Comparison of ENCODE assay signal across 9 cellular contexts in the genomic region with DNA sequence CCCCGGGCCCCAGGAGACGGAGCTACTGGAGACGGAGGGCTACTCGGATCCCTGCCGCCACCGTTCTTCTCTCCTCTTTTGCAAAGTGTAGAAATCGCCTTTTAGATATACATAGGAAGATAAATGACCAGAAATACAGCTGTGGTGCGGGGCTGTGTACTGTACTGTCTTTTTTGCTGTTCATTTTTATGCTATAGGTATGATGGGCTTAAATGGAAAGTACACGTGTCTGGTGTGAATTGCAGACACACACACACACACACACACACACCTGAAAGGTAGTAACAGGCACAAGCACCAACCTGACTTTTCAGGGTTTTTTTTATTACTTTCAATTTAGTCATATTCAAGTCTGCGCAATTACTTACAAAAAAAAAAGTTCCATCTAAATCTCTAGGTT. TPM values are rescaled to one million over a fixed set of nuclear protein-coding genes. Genes with fewer than 3 reads are reported as not detected.
DNase-seq lines count a peak whose midpoint lies in the region; ATAC-seq and TF ChIP-seq lines count a peak whose summit lies in the region.
"Had no signal": no experiment of that assay in that cellular context is flagged by ENCODE, and none has a peak within 500 bp of the region (broad histone marks: within the 10 kb centered on the region; RNA-seq: fewer than 3 reads in every experiment).

No MANE protein-coding gene starts in this region.

- H3K9me3 Mint-ChIP-seq in endothelial cell (ENCODE audit: unreplicated experiment) (no peaks in the 10 kb centered on the region), nephron (peaks cover 3% of the 10 kb centered on the region)

- H3K27me3 ChIP-seq in AG04450 (ENCODE audit: control insufficient read depth, insufficient read depth, low read length): peaks cover 36% of the 10 kb centered on the region

- H3K36me3 Mint-ChIP-seq in endothelial cell (ENCODE audit: low read depth, unreplicated experiment) (peaks cover 4% of the 10 kb centered on the region), nephron (ENCODE audit: low read depth) (no peaks in the 10 kb centered on the region)

- H3K4me3 ChIP-seq in AG04450 (ENCODE audit: low read depth, low read length): peak overlapping the region; percentile 54; the same call in 1 of the 2 replicates

- H3K4me3 Mint-ChIP-seq in endothelial cell (ENCODE audit: unreplicated experiment) (peak overlapping the region; percentile 99), nephron (peak overlapping the region; percentile 88 to 94 (median 92))

- no peak overlapping the region for H3K27ac Mint-ChIP-seq in endothelial cell (ENCODE audit: unreplicated experiment)
- no peak overlapping the region for H3K27ac Mint-ChIP-seq in nephron

- DNase-seq in AG04450 (ENCODE audit: low read depth, low spot score) (no peak), LoVo (ENCODE audit: low spot score) (peak; percentile 9), endothelial cell (ENCODE audit: low spot score) (no peak), DMS153 treated with DMSO at 0.1 percent for 48 hours (lab: John Stamatoyannopoulos, UW; ENCODE audit: unreplicated experiment) (no peak)
- DNase-seq: GOT3 had no signal

- H3K9me3 ChIP-seq in AG04450 (ENCODE audit: control insufficient read depth, insufficient read depth, low read length): no peaks in the 10 kb centered on the region; the same call in 1 of the 2 replicates

- H3K27me3 Mint-ChIP-seq in endothelial cell (ENCODE audit: unreplicated experiment) (peaks cover 11% of the 10 kb centered on the region), nephron (ENCODE audit: low read depth) (peaks cover 63% of the 10 kb centered on the region)

- ATAC-seq in HG03442 (IDR thresholded peaks at IDR 0.05; ENCODE audit: unreplicated experiment) (no peak), GM21381 (IDR thresholded peaks at IDR 0.05; ENCODE audit: unreplicated experiment) (no peak), GM19467 (IDR thresholded peaks at IDR 0.05; ENCODE audit: unreplicated experiment) (no peak)

- no peak for TF ChIP-seq CTCF in AG04450 (IDR thresholded peaks at IDR 0.05; ENCODE audit: low read depth, low read length)
- TF ChIP-seq CTCF in endothelial cell (IDR thresholded peaks at IDR 0.05; ENCODE audit: unreplicated experiment): no peak
- TF ChIP-seq CTCF in nephron (IDR thresholded peaks at IDR 0.05; ENCODE audit: unreplicated experiment in 3 of 3): no peak

- no peak overlapping the region for H3K27ac ChIP-seq in AG04450 (ENCODE audit: low read depth, low read length)

- POLR2A ChIA-PET in AG04450 (lab: Yijun Ruan, JAX): no interaction called here

- H3K4me1 Mint-ChIP-seq in endothelial cell (ENCODE audit: unreplicated experiment): peaks cover 8% of the 10 kb centered on the region
- H3K4me1 Mint-ChIP-seq in nephron: peaks cover 6% of the 10 kb centered on the region

- CTCF ChIA-PET in AG04450 (lab: Charles Lee): interaction anchor here (2.3 kb wide), 1 partner anchor 120 kb away, joined by 19 read pairs; no protein-coding TSS in a partner anchor

RNA-seq across cellular contexts. Expression of a gene that starts 0.8 kb away (rescaled TPM):
- polyA plus RNA-seq in AG04450 (2011; rRNA removed): not detected in 2 replicates
- polyA minus RNA-seq in AG04450 (2011; rRNA and poly(A)+ RNA removed): not detected in 2 replicates
- 2.5 TPM for total RNA-seq in endothelial cell (ENCODE audit: unreplicated experiment)
